15 cellular contexts compared by ENCODE assay signal in genomic region chr15:86082619-86083377, GRCh38. TPM values are rescaled to one million over a fixed set of nuclear protein-coding genes. Genes with fewer than 3 reads are reported as not detected.
A peak's percentile ranks its signal among the peaks of the same experiment; 100 is the strongest.
DNase-seq lines count a peak whose midpoint lies in the region; FAIRE-seq and TF ChIP-seq lines count a peak whose summit lies in the region.
"Had no signal": no experiment of that assay in that cellular context is flagged by ENCODE, and none has a peak within 500 bp of the region (broad histone marks: within the 10 kb centered on the region; RNA-seq: fewer than 3 reads in every experiment).

No MANE protein-coding gene starts in this region.

- no peaks in the 10 kb centered on the region for H3K9me2 ChIP-seq in SK-N-SH

- TF ChIP-seq RAD21 in SK-N-SH (IDR thresholded peaks at IDR 0.05; ENCODE audit: low read length) = no peak

- 26% methylated on average over 13 of the region's 13 CpGs for WGBS in SK-N-SH (ENCODE audit: low lambda C conversion rate)

- CTCF ChIA-PET in SK-N-SH (lab: Yijun Ruan, JAX) = interaction anchor here (0.6 to 1.5 kb wide), 2 partner anchors 21 to 717 kb away, joined by 3 to 4 read pairs; no protein-coding TSS in a partner anchor

- H3K4me3 ChIP-seq in SK-N-SH (ENCODE audit: low read depth in 2 of 2, low read length in 1 of 2) = no peak overlapping the region
- H3K4me3 ChIP-seq in skeletal muscle tissue (ENCODE audit: low read length in 3 of 3) = peak overlapping the region; percentile 42 to 45 (median 45)
- H3K4me3 ChIP-seq: body of pancreas, MG63, testis had no signal

- H3K4me1 ChIP-seq in SK-N-SH (ENCODE audit: control insufficient read depth in 1 of 2, insufficient read depth in 2 of 2, low read depth in 1 of 2, low read length in 1 of 2) (peaks cover 0 to 15% of the 10 kb centered on the region in 2 experiments; a peak in 2 of 4 replicates), skeletal muscle tissue (ENCODE audit: control insufficient read depth in 3 of 3, insufficient read depth in 3 of 3, low read length in 3 of 3) (peaks cover 40 to 65% (median 53%) of the 10 kb centered on the region in 3 donors)
- H3K4me1 ChIP-seq: body of pancreas, testis had no signal

- no peak overlapping the region; a peak in 1 of 4 replicates for H3K27ac ChIP-seq in SK-N-SH (ENCODE audit: low read depth in 2 of 2, low read length in 1 of 2)
- H3K27ac ChIP-seq in skeletal muscle tissue (ENCODE audit: low read depth, low read length) = peak overlapping the region; percentile 70
- H3K27ac ChIP-seq: body of pancreas, testis had no signal

- no peaks in the 10 kb centered on the region for H3F3A ChIP-seq in SK-N-SH (replicated peaks; ENCODE audit: insufficient read depth)

- no peaks in the 10 kb centered on the region for H3K79me2 ChIP-seq in SK-N-SH (ENCODE audit: insufficient read depth)

- no peak for TF ChIP-seq EP300 in SK-N-SH (IDR thresholded peaks at IDR 0.05; ENCODE audit: borderline replicate concordance in 1 of 2, low read depth in 1 of 2, low read length in 1 of 2)

- H3K9ac ChIP-seq in SK-N-SH (no peak overlapping the region), skeletal muscle tissue (ENCODE audit: low read depth in 1 of 3, low read length in 3 of 3) (peak overlapping the region; percentile 51 to 83 (median 54))

- POLR2A ChIA-PET in SK-N-SH (lab: Yijun Ruan, JAX) = no interaction called here

- no peaks in the 10 kb centered on the region for H4K20me1 ChIP-seq in SK-N-SH (ENCODE audit: insufficient read depth)

- H3K36me3 ChIP-seq in SK-N-SH (replicated peaks in 1 of 2; ENCODE audit: control insufficient read depth in 1 of 2, insufficient read depth in 2 of 2, low read length in 1 of 2) (no peaks in the 10 kb centered on the region), skeletal muscle tissue (ENCODE audit: control insufficient read depth in 3 of 3, insufficient read depth in 3 of 3, low read length in 3 of 3) (no peaks in the 10 kb centered on the region)
- H3K36me3 ChIP-seq: MG63 had no signal

- no peak for FAIRE-seq in frontal cortex (lab: Jason Lieb, UNC)

- DNase-seq in activated CD4-positive, alpha-beta T cell treated with anti-CD3 and anti-CD28 coated beads for 48 hours = peak; percentile 18
- no peak for DNase-seq in activated CD4-positive, alpha-beta T cell treated with anti-CD3 and anti-CD28 coated beads for 4 hours
- DNase-seq in SK-N-SH (peak; percentile 47), frontal cortex (ENCODE audit: low spot score in 2 of 2) (peak; percentile 13 to 40), COR-L47 (lab: John Stamatoyannopoulos, UW) (no peak), NCI-H226 (no peak)
- DNase-seq in activated effector memory CD4-positive, alpha-beta T cell treated with anti-CD3 and anti-CD28 coated beads, Interleukin-2, amount 50 U/mL, for 16 hours = no peak
- DNase-seq: body of pancreas, MG63, natural killer cell, SHP77, testis had no signal

- no peak for TF ChIP-seq CTCF in SK-N-SH (IDR thresholded peaks at IDR 0.05)

- H3K4me2 ChIP-seq in SK-N-SH = no peak overlapping the region

- no peaks in the 10 kb centered on the region; the same call in 1 of the 2 replicates for H3K27me3 ChIP-seq in SK-N-SH (ENCODE audit: insufficient read depth)
- no peaks in the 10 kb centered on the region for H3K27me3 ChIP-seq in skeletal muscle tissue (ENCODE audit: control insufficient read depth in 3 of 3, insufficient read depth in 3 of 3, low read length in 3 of 3)
- H3K27me3 ChIP-seq: testis had no signal

- H3K9me3 ChIP-seq in SK-N-SH = no peaks in the 10 kb centered on the region
- H3K9me3 ChIP-seq in skeletal muscle tissue (ENCODE audit: control insufficient read depth in 3 of 3, low read length in 3 of 3) = no peaks in the 10 kb centered on the region
- H3K9me3 ChIP-seq: body of pancreas, MG63, testis had no signal

- no peak overlapping the region for H2AFZ ChIP-seq in SK-N-SH (ENCODE audit: low read depth)

TF ChIP-seq in SK-N-SH, 30 proteins besides CTCF, POLR2A, EP300 and RAD21 (continues in another document):
- TF ChIP-seq ELF1 (IDR thresholded peaks at IDR 0.05) (no peak), MXI1 (IDR thresholded peaks at IDR 0.05; ENCODE audit: low read depth, low read length) (no peak), FOSL2 (IDR thresholded peaks at IDR 0.05; ENCODE audit: borderline replicate concordance, low read depth) (no peak), CHD2 (IDR thresholded peaks at IDR 0.05; ENCODE audit: low read length, partially characterized antibody) (no peak), FOXM1 (IDR thresholded peaks at IDR 0.05; ENCODE audit: low read depth) (no peak), NFIC (IDR thresholded peaks at IDR 0.05; ENCODE audit: borderline replicate concordance) (peak; percentile 65), TEAD4 (IDR thresholded peaks at IDR 0.05; ENCODE audit: borderline replicate concordance, insufficient read depth) (no peak), RFX5 (IDR thresholded peaks at IDR 0.05; ENCODE audit: low read length) (no peak), USF1 (IDR thresholded peaks at IDR 0.05; ENCODE audit: borderline replicate concordance, low read depth) (no peak), NRF1 (IDR thresholded peaks at IDR 0.05; ENCODE audit: low read depth, low read length) (no peak), JUND (IDR thresholded peaks at IDR 0.05) (0 out of 2 replicates have a peak, but pooled peaks have one; percentile 6), TAF1 (IDR thresholded peaks at IDR 0.05; ENCODE audit: borderline replicate concordance, low read depth, low read length) (no peak), MEF2A (IDR thresholded peaks at IDR 0.05; ENCODE audit: borderline replicate concordance, low read depth) (no peak), FOXJ3 (CRISPR knock-in tag; IDR thresholded peaks at IDR 0.05) (no peak), ZBTB33 (IDR thresholded peaks at IDR 0.05; ENCODE audit: borderline replicate concordance, low read depth) (no peak)
- TF ChIP-seq, protein P1, sequence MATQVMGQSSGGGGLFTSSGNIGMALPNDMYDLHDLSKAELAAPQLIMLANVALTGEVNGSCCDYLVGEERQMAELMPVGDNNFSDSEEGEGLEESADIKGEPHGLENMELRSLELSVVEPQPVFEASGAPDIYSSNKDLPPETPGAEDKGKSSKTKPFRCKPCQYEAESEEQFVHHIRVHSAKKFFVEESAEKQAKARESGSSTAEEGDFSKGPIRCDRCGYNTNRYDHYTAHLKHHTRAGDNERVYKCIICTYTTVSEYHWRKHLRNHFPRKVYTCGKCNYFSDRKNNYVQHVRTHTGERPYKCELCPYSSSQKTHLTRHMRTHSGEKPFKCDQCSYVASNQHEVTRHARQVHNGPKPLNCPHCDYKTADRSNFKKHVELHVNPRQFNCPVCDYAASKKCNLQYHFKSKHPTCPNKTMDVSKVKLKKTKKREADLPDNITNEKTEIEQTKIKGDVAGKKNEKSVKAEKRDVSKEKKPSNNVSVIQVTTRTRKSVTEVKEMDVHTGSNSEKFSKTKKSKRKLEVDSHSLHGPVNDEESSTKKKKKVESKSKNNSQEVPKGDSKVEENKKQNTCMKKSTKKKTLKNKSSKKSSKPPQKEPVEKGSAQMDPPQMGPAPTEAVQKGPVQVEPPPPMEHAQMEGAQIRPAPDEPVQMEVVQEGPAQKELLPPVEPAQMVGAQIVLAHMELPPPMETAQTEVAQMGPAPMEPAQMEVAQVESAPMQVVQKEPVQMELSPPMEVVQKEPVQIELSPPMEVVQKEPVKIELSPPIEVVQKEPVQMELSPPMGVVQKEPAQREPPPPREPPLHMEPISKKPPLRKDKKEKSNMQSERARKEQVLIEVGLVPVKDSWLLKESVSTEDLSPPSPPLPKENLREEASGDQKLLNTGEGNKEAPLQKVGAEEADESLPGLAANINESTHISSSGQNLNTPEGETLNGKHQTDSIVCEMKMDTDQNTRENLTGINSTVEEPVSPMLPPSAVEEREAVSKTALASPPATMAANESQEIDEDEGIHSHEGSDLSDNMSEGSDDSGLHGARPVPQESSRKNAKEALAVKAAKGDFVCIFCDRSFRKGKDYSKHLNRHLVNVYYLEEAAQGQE (IDR thresholded peaks at IDR 0.05; ENCODE audit: low read depth, low read length) = no peak
- TF ChIP-seq, protein P2, sequence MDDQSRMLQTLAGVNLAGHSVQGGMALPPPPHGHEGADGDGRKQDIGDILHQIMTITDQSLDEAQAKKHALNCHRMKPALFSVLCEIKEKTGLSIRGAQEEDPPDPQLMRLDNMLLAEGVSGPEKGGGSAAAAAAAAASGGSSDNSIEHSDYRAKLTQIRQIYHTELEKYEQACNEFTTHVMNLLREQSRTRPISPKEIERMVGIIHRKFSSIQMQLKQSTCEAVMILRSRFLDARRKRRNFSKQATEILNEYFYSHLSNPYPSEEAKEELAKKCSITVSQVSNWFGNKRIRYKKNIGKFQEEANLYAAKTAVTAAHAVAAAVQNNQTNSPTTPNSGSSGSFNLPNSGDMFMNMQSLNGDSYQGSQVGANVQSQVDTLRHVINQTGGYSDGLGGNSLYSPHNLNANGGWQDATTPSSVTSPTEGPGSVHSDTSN (IDR thresholded peaks at IDR 0.05) = peak; percentile 25; the same call in 1 of the 2 replicates

RNA-seq across cellular contexts. Expression of gene AGBL1, which starts 3.1 kb away (rescaled TPM):
- polyA plus RNA-seq in SK-N-SH (2012; rRNA removed) = not detected in 2 replicates
- not detected in 2 replicates for polyA plus RNA-seq in SK-N-SH (2012; cell fraction: cytosol; rRNA removed)
- polyA plus RNA-seq in SK-N-SH (2012; cell fraction: nucleus; rRNA removed) = 0.06 TPM in 1 of 2 replicates, not detected in the other
- total RNA-seq in frontal cortex (1.2 TPM), skeletal muscle tissue (31.3 TPM)
- total RNA-seq: activated T-helper 1 cell treated with anti-CD3 and anti-CD28 coated beads, Interleukin-12 subunit alpha, Interleukin-12 subunit beta, Interleukin-2, Interleukin-4 antibody, amounts not matched to agents 30 ng/mL and 10 ng/mL and 1 ng/mL, durations not matched to agents 14 hours and 24 hours and 36 hours; body of pancreas; left lobe of liver; natural killer cell had no signal

Comparison
In these comparisons a context has a peak if more than half of its experiments do, and no peak if none do; other contexts are left out.
1. DNase-seq: peak in activated CD4-positive, alpha-beta T cell treated with anti-CD3 and anti-CD28 coated beads for 48 hours (single experiment), SK-N-SH (single experiment) and frontal cortex (2 of 2); none in activated CD4-positive, alpha-beta T cell treated with anti-CD3 and anti-CD28 coated beads for 4 hours (0 of 2), activated effector memory CD4-positive, alpha-beta T cell treated with anti-CD3 and anti-CD28 coated beads, Interleukin-2, amount 50 U/mL, for 16 hours (single experiment), COR-L47 (single experiment) and NCI-H226 (single experiment).
2. H3K4me3 ChIP-seq: peak in skeletal muscle tissue (3 of 3); none in SK-N-SH (0 of 2).
3. RNA of gene AGBL1, which starts 3.1 kb away (total RNA-seq): 31.3 TPM in skeletal muscle tissue (single experiment); 1.2 TPM in frontal cortex (single experiment); every median in the first group is over 10 times any median in the second.